Comparison of ENCODE assay signal across 8 cellular contexts in genomic region chrX:43349363-43349762, GRCh38.
A peak's percentile ranks its signal among the peaks of the same experiment; 100 is the strongest.
DNase-seq lines count a peak whose midpoint lies in the region; ATAC-seq and TF ChIP-seq lines count a peak whose summit lies in the region.

No MANE protein-coding gene starts in this region.

- H3K27me3 ChIP-seq in BJ (ENCODE audit: control insufficient read depth, insufficient read depth, low read length) = no peaks in the 10 kb centered on the region
- peaks cover 0 to 59% (median 11%) of the 10 kb centered on the region in 45 donors for H3K27me3 ChIP-seq in dorsolateral prefrontal cortex

- no peak overlapping the region for H3K27ac Mint-ChIP-seq in neural crest cell (ENCODE audit: unreplicated experiment)

- H3K4me3 ChIP-seq in BJ (ENCODE audit: low read depth, low read length) (no peak overlapping the region), dorsolateral prefrontal cortex (no peak overlapping the region)

- intact Hi-C loops in dorsolateral prefrontal cortex (cut with DNase I) = no loop called here

- H3K9me3 Mint-ChIP-seq in neural crest cell = no peaks in the 10 kb centered on the region

- H3K4me1 Mint-ChIP-seq in neural crest cell = no peaks in the 10 kb centered on the region

- H3K4me3 Mint-ChIP-seq in neural crest cell = no peak overlapping the region

- TF ChIP-seq CTCF in BJ (IDR thresholded peaks at IDR 0.05; ENCODE audit: insufficient read depth, low read depth, low read length) (peak; percentile 63), dorsolateral prefrontal cortex (IDR thresholded peaks at IDR 0.05 in 54 of 56, conservative IDR thresholded peaks at IDR 0.05 in 2 of 56; ENCODE audit: low read depth in 1 of 56, partially characterized antibody in 56 of 56) (peak in 42 of 56 donors; percentile 6 to 50 (median 32)), neural crest cell (conservative IDR thresholded peaks at IDR 0.05) (peak; percentile 67)

- H3K36me3 ChIP-seq in BJ (ENCODE audit: control insufficient read depth, insufficient read depth, low read length) = no peaks in the 10 kb centered on the region

- H3K27me3 Mint-ChIP-seq in neural crest cell (ENCODE audit: low read depth) = no peaks in the 10 kb centered on the region

- H3K36me3 Mint-ChIP-seq in neural crest cell (ENCODE audit: low read depth) = no peaks in the 10 kb centered on the region

- POLR2A ChIA-PET in BJ (lab: Charles Lee) = no interaction called here

- peak; percentile 50 for ATAC-seq in GM18519 (IDR thresholded peaks at IDR 0.05; ENCODE audit: low FRiP score, unreplicated experiment)
- peak; percentile 66 for ATAC-seq in HG03378 (IDR thresholded peaks at IDR 0.05; ENCODE audit: unreplicated experiment)
- peak; percentile 41; the same call in 2 of the 3 replicates for ATAC-seq in SK-N-SH treated with all-trans-retinoic acid at 6 μM for 48 hours
- no peak for ATAC-seq in HG02763 (IDR thresholded peaks at IDR 0.05; ENCODE audit: unreplicated experiment)

- CTCF ChIA-PET in BJ (lab: Yijun Ruan, JAX) = interaction anchor here (0.6 to 1.1 kb wide), 6 partner anchors 8 to 228 kb away, joined by 3 to 4 read pairs (median 3); no protein-coding TSS in a partner anchor

- H3K27ac ChIP-seq in dorsolateral prefrontal cortex = no peak overlapping the region

- DNase-seq in BJ (ENCODE audit: low read depth) (no peak), dorsolateral prefrontal cortex (no peak), neural crest cell (ENCODE audit: low read depth, low spot score) (peak; percentile 18), epidermal melanocyte (ENCODE audit: insufficient read length, low spot score) (no peak)

TF ChIP-seq in SK-N-SH treated with all-trans-retinoic acid at 6 μM for 48 hours, 23 proteins besides CTCF, POLR2A, EP300 and RAD21:
- TF ChIP-seq CSDC2 (CRISPR knock-in tag; IDR thresholded peaks at IDR 0.05) (no peak), OSR1 (CRISPR knock-in tag; IDR thresholded peaks at IDR 0.05) (no peak), ZFP30 (CRISPR knock-in tag; IDR thresholded peaks at IDR 0.05) (no peak), ZNF70 (CRISPR knock-in tag; IDR thresholded peaks at IDR 0.05) (no peak), TSHZ2 (CRISPR knock-in tag; IDR thresholded peaks at IDR 0.05) (no peak), ISL1 (CRISPR knock-in tag; IDR thresholded peaks at IDR 0.05) (no peak), CREB5 (CRISPR knock-in tag; IDR thresholded peaks at IDR 0.05; ENCODE audit: low read depth) (no peak), BACH2 (CRISPR knock-in tag; IDR thresholded peaks at IDR 0.05; ENCODE audit: borderline replicate concordance) (no peak), SNAI2 (CRISPR knock-in tag; IDR thresholded peaks at IDR 0.05) (no peak), ARNTL (CRISPR knock-in tag; IDR thresholded peaks at IDR 0.05; ENCODE audit: borderline replicate concordance, low read depth) (no peak), RARB (CRISPR knock-in tag; IDR thresholded peaks at IDR 0.05) (no peak), GLIS3 (CRISPR knock-in tag; IDR thresholded peaks at IDR 0.05) (no peak), PATZ1 (CRISPR knock-in tag; IDR thresholded peaks at IDR 0.05; ENCODE audit: borderline replicate concordance) (no peak), ZNF565 (CRISPR knock-in tag; conservative IDR thresholded peaks at IDR 0.05; ENCODE audit: low read depth) (no peak), ZNF8 (CRISPR knock-in tag; IDR thresholded peaks at IDR 0.05) (no peak)
